In the genomic region with DNA sequence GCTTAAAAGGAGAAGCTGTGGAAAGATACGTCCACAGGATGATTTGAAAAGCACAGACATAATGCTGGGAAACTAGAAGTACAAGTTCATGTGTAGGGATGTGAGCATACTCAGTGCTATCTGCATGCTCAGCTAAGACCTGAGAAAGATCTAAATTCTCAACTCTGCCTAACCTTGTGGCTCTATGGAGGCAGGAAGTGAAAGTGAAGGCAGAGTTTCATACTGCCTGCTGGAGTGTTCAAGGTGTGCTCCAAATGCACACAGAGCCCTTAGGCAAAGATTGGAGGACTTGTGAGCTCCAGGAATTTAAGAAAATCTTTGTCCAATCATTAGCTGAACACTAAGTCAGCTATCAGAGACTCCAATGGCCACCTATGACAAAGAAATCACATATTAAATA, we compare ENCODE assay signal across 9 cellular contexts.
DNase-seq lines count a peak whose midpoint lies in the region; ATAC-seq and TF ChIP-seq lines count a peak whose summit lies in the region.
"Had no signal": no experiment of that assay in that cellular context is flagged by ENCODE, and none has a peak within 500 bp of the region (broad histone marks: within the 10 kb centered on the region; RNA-seq: fewer than 3 reads in every experiment).

No MANE protein-coding gene starts in this region.

- no peak overlapping the region for H3K4ac ChIP-seq in mesenchymal stem cell (ENCODE audit: low read depth in 1 of 2, low read length in 2 of 2)

- no peaks in the 10 kb centered on the region for H3K27me3 ChIP-seq in MM.1S (replicated peaks; ENCODE audit: insufficient read depth, low read length)
- no peaks in the 10 kb centered on the region for H3K27me3 ChIP-seq in mesenchymal stem cell (ENCODE audit: control insufficient read depth in 1 of 2, insufficient read depth in 1 of 2, low read length in 2 of 2)

- no peaks in the 10 kb centered on the region for H3K9me2 ChIP-seq in MM.1S (replicated peaks; ENCODE audit: insufficient read depth, low read length)

- no peak overlapping the region for H2BK12ac ChIP-seq in mesenchymal stem cell (ENCODE audit: low read length in 2 of 2)

- H2BK15ac ChIP-seq in mesenchymal stem cell (ENCODE audit: low read depth, poor library complexity, severe bottlenecking): no peak overlapping the region

- ATAC-seq in GM19035 (IDR thresholded peaks at IDR 0.05; ENCODE audit: unreplicated experiment): peak; percentile 72
- peak; percentile 85 for ATAC-seq in HG02642 (IDR thresholded peaks at IDR 0.05; ENCODE audit: poor library complexity, unreplicated experiment)

- H3K27ac ChIP-seq in MM.1S (ENCODE audit: low read length): peak overlapping the region; percentile 65; the same call in 1 of the 2 replicates
- H3K27ac ChIP-seq in mesenchymal stem cell (ENCODE audit: low read length, poor library complexity, severe bottlenecking): no peak overlapping the region

- H4K20me1 ChIP-seq in MM.1S (ENCODE audit: insufficient read depth, low read length): no peaks in the 10 kb centered on the region

- H2AK5ac ChIP-seq in mesenchymal stem cell (ENCODE audit: low read length, severe bottlenecking): no peak overlapping the region

- no peaks in the 10 kb centered on the region for H3K9me3 ChIP-seq in MM.1S (replicated peaks; ENCODE audit: insufficient read depth, low read length)
- peaks cover 20% of the 10 kb centered on the region for H3K9me3 ChIP-seq in mesenchymal stem cell (ENCODE audit: control insufficient read depth, low read length)

- H3K23ac ChIP-seq in mesenchymal stem cell (ENCODE audit: low read length in 2 of 2): no peak overlapping the region

- no peak overlapping the region for H4K91ac ChIP-seq in mesenchymal stem cell (ENCODE audit: low read length)

- H3K14ac ChIP-seq in mesenchymal stem cell (ENCODE audit: low read length in 2 of 2): no peak overlapping the region

- H3K4me1 ChIP-seq in MM.1S (ENCODE audit: low read length) (peaks cover 52% of the 10 kb centered on the region), mesenchymal stem cell (ENCODE audit: control insufficient read depth, insufficient read depth, low read depth, low read length) (no peaks in the 10 kb centered on the region)

- peak overlapping the region; percentile 30 for H3K4me3 ChIP-seq in MM.1S (ENCODE audit: low read length)
- no peak overlapping the region for H3K4me3 ChIP-seq in mesenchymal stem cell (ENCODE audit: insufficient read depth in 1 of 2, low read depth in 1 of 2, low read length in 2 of 2)

- H2BK5ac ChIP-seq in mesenchymal stem cell (ENCODE audit: low read depth, low read length, poor library complexity, severe bottlenecking): no peak overlapping the region

- 100% methylated on average over 1 of the region's 1 CpG for WGBS in mesenchymal stem cell

- no peak overlapping the region for H2BK120ac ChIP-seq in mesenchymal stem cell (ENCODE audit: low read depth, low read length)

- H4K8ac ChIP-seq in mesenchymal stem cell (ENCODE audit: low read length): no peak overlapping the region

- no peaks in the 10 kb centered on the region for H3K36me3 ChIP-seq in MM.1S (replicated peaks; ENCODE audit: insufficient read depth, low read length)
- H3K36me3 ChIP-seq in mesenchymal stem cell (ENCODE audit: control insufficient read depth in 1 of 2, insufficient read depth in 2 of 2, low read depth in 1 of 2, low read length in 2 of 2): no peaks in the 10 kb centered on the region

- TF ChIP-seq CTCF in MM.1S (IDR thresholded peaks at IDR 0.05; ENCODE audit: low read length): no peak
- no peak for TF ChIP-seq CTCF in GM13977 (IDR thresholded peaks at IDR 0.05; ENCODE audit: extremely low read depth, insufficient read depth, missing control alignments)

- H2AFZ ChIP-seq in MM.1S (ENCODE audit: low read length): no peak overlapping the region
- peak overlapping the region; percentile 10 for H2AFZ ChIP-seq in mesenchymal stem cell (ENCODE audit: low read depth, low read length)

- H3K79me2 ChIP-seq in MM.1S (ENCODE audit: low read length): no peaks in the 10 kb centered on the region

- in situ Hi-C loops in GM13977 (cut with MboI; ENCODE audit: low pct_unique_long_range_greater_than_20kb, low sequenced_read_pairs, unreplicated experiment): no loop called here

- peak overlapping the region; percentile 84 for H3K4me2 ChIP-seq in MM.1S (ENCODE audit: low read depth, low read length)
- no peak overlapping the region for H3K4me2 ChIP-seq in mesenchymal stem cell (ENCODE audit: low read length, poor library complexity, severe bottlenecking)

- DNase-seq in MM.1S: peak; percentile 91
- no peak for DNase-seq in mesenchymal stem cell
- no peak for DNase-seq in GM13977 (ENCODE audit: low spot score)
- no peak for DNase-seq in dedifferentiated amniotic fluid mesenchymal stem cell (ENCODE audit: extremely low spot score)
- no peak for DNase-seq in NCI-H524 treated with DMSO at 0.1 percent for 48 hours (lab: John Stamatoyannopoulos, UW)
- no peak for DNase-seq in NCI-H345 treated with DMSO at 0.1 percent for 48 hours (lab: John Stamatoyannopoulos, UW; ENCODE audit: unreplicated experiment)
- DNase-seq: activated effector memory CD4-positive, alpha-beta T cell treated with Interleukin-2 at 50 U/mL for 16 hours had no signal

- H3F3A ChIP-seq in MM.1S (ENCODE audit: insufficient read depth, low read length): peaks cover 12% of the 10 kb centered on the region

- H3K9ac ChIP-seq in MM.1S (ENCODE audit: low read length) (peak overlapping the region; percentile 17; the same call in 1 of the 2 replicates), mesenchymal stem cell (ENCODE audit: low read length) (no peak overlapping the region)

- H3K18ac ChIP-seq in mesenchymal stem cell (ENCODE audit: low read depth in 1 of 2, low read length in 2 of 2): no peak overlapping the region

- no peaks in the 10 kb centered on the region for H3K79me1 ChIP-seq in mesenchymal stem cell (replicated peaks; ENCODE audit: low read length, poor library complexity, severe bottlenecking)
